ENCODE assay signal across 8 cellular contexts in the genomic region with DNA sequence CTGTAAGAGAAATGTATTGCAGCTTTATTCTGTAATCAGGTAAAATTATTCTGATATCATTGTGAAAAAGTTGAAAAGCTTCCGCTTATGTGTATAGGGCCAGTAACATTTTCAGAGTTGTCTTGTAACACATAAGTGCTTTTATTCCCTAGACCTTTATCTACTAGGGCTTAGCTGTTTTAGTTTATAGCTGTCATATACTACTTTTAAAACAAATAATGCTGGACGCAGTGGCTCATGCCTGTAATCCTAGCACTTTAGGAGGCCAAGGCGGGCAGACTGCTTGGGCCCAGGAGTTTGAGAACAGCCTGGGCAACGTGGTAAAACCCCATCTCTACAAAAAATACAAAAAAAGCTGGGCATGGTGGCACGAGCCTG.
"Had no signal": no experiment of that assay in that cellular context is flagged by ENCODE, and none has a peak within 500 bp of the region (broad histone marks: within the 10 kb centered on the region; RNA-seq: fewer than 3 reads in every experiment).

No MANE protein-coding gene starts in this region.

- ATAC-seq: GM23338, HepG2 had no signal

- H3K27ac ChIP-seq: HL-60 had no signal

- H3K4me3 ChIP-seq: GM23338 had no signal

- DNase-seq: H9, HCEC 1CT, KG1 had no signal

- FAIRE-seq: H1, H54, HepG2 had no signal
